ENCODE assay signal across 8 cellular contexts in genomic region chr3:186108106-186108940, GRCh38. TPM values are rescaled to one million over a fixed set of nuclear protein-coding genes. Genes with fewer than 3 reads are reported as not detected.
DNase-seq lines count a peak whose midpoint lies in the region; ATAC-seq and TF ChIP-seq lines count a peak whose summit lies in the region.

No MANE protein-coding gene starts in this region.

- peak overlapping the region; percentile 82 for H3K27ac Mint-ChIP-seq in T-helper 17 cell

- no peak for TF ChIP-seq CTCF in DOHH2 (IDR thresholded peaks at IDR 0.05; ENCODE audit: low read depth, low read length, poor library complexity, severe bottlenecking)
- no peak for TF ChIP-seq CTCF in lung (IDR thresholded peaks at IDR 0.05; ENCODE audit: control extremely low read depth, extremely low read depth)

- no peaks in the 10 kb centered on the region for H3K9me2 ChIP-seq in DOHH2 (replicated peaks; ENCODE audit: control insufficient read depth, low read length)

- H3K36me3 Mint-ChIP-seq in T-helper 17 cell (ENCODE audit: low read depth): peaks cover 6% of the 10 kb centered on the region

- H3K27me3 ChIP-seq in DOHH2 (ENCODE audit: control insufficient read depth, low read length): peaks cover 89% of the 10 kb centered on the region
- no peaks in the 10 kb centered on the region for H3K27me3 ChIP-seq in lung (ENCODE audit: control insufficient read depth, insufficient read depth)
- H3K27me3 ChIP-seq in subcutaneous abdominal adipose tissue (ENCODE audit: control insufficient read depth in 5 of 5, insufficient read depth in 4 of 5, low read length in 5 of 5): peaks cover 5 to 23% (median 9%) of the 10 kb centered on the region in 5 donors

- H3K36me3 ChIP-seq in DOHH2 (ENCODE audit: control insufficient read depth, low read length): no peaks in the 10 kb centered on the region
- no peaks in the 10 kb centered on the region for H3K36me3 ChIP-seq in lung (ENCODE audit: control insufficient read depth in 2 of 2, insufficient read depth in 2 of 2, low read length in 2 of 2)
- H3K36me3 ChIP-seq in subcutaneous abdominal adipose tissue (ENCODE audit: control insufficient read depth in 5 of 5, insufficient read depth in 5 of 5, low read length in 5 of 5): no peaks in the 10 kb centered on the region

- WGBS in lung, 2 donors: 0 to 1% methylated on average over 61 to 69 of the region's 69 CpGs

- peaks cover 6% of the 10 kb centered on the region; the same call in 1 of the 2 replicates for H4K20me1 ChIP-seq in DOHH2 (ENCODE audit: control insufficient read depth, insufficient read depth, low read depth, low read length)

- H3K4me3 ChIP-seq in DOHH2 (ENCODE audit: low read length) (peak overlapping the region; percentile 63), lung (peak overlapping the region; percentile 85), subcutaneous abdominal adipose tissue (ENCODE audit: low read depth in 1 of 5, low read length in 5 of 5) (peak overlapping the region; percentile 48 to 87 (median 74))

- ATAC-seq in T-helper 17 cell: no peak
- ATAC-seq in lung (ENCODE audit: insufficient read depth, low FRiP score): no peak
- ATAC-seq in HG03432 (IDR thresholded peaks at IDR 0.05; ENCODE audit: unreplicated experiment): no peak
- no peak for ATAC-seq in GM19023 (IDR thresholded peaks at IDR 0.05; ENCODE audit: unreplicated experiment)

- peak overlapping the region in 4 of 5 donors; percentile 64 to 74 (median 68) for H3K9ac ChIP-seq in subcutaneous abdominal adipose tissue (ENCODE audit: low read length in 5 of 5)

- H3K4me1 Mint-ChIP-seq in T-helper 17 cell: peaks cover 35% of the 10 kb centered on the region

- H3K4me1 ChIP-seq in DOHH2 (ENCODE audit: control insufficient read depth, low read length) (peaks cover 26% of the 10 kb centered on the region), lung (ENCODE audit: control insufficient read depth in 2 of 2, insufficient read depth in 2 of 2, low read length in 2 of 2) (peaks cover 0 to 7% of the 10 kb centered on the region in 2 donors), subcutaneous abdominal adipose tissue (ENCODE audit: control insufficient read depth in 5 of 5, insufficient read depth in 5 of 5, low read length in 5 of 5) (peaks cover 2 to 42% (median 35%) of the 10 kb centered on the region in 5 donors)

- H3K27ac ChIP-seq in DOHH2 (ENCODE audit: low read depth, low read length) (no peak overlapping the region), lung (ENCODE audit: low read depth in 1 of 2, low read length in 1 of 2) (peak overlapping the region; percentile 86 to 88), subcutaneous abdominal adipose tissue (ENCODE audit: low read depth, low read length) (peak overlapping the region; percentile 41)

- H3F3A ChIP-seq in DOHH2 (ENCODE audit: control insufficient read depth, insufficient read depth): no peaks in the 10 kb centered on the region

- no peaks in the 10 kb centered on the region for H3K79me2 ChIP-seq in DOHH2 (ENCODE audit: control insufficient read depth, low read length)

- H3K9me3 ChIP-seq in DOHH2 (ENCODE audit: control insufficient read depth, insufficient read depth, low read length) (no peaks in the 10 kb centered on the region), T-helper 17 cell (ENCODE audit: control insufficient read depth, low read length, poor library complexity, severe bottlenecking) (no peaks in the 10 kb centered on the region), lung (ENCODE audit: control insufficient read depth in 2 of 2, insufficient read depth in 1 of 2, low read length in 1 of 2) (no peaks in the 10 kb centered on the region), subcutaneous abdominal adipose tissue (ENCODE audit: control insufficient read depth in 5 of 5, low read length in 5 of 5) (no peaks in the 10 kb centered on the region)

- peak; percentile 69 for DNase-seq in HuH-7 (ENCODE audit: low spot score)
- no peak for DNase-seq in T-helper 17 cell
- DNase-seq in ecto neural progenitor cell (ENCODE audit: low spot score): peak; percentile 83
- no peak for DNase-seq in lung (ENCODE audit: low spot score)

- H3K27me3 Mint-ChIP-seq in T-helper 17 cell: peaks cover 86% of the 10 kb centered on the region

- peak overlapping the region; percentile 68 for H3K4me2 ChIP-seq in DOHH2 (ENCODE audit: low read length)

- H3K4me3 Mint-ChIP-seq in T-helper 17 cell: peak overlapping the region; percentile 97

RNA-seq across cellular contexts. Expression of gene ETV5, which starts 0.6 kb away (rescaled TPM):
- total RNA-seq in T-helper 17 cell: under 1 TPM in 1 of 2 donors, not detected in 1; 0.70 TPM
- total RNA-seq in lung: 10 to 100 TPM; 32.5 to 53.9 TPM
- polyA plus RNA-seq in lung: 10 to 100 TPM; 12.5 to 13.5 TPM

Comparison
In these comparisons a context has a peak if more than half of its experiments do, and no peak if none do; other contexts are left out.
1. DNase-seq: peak in HuH-7 (single experiment) and ecto neural progenitor cell (single experiment); none in T-helper 17 cell (0 of 3) and lung (single experiment).
2. RNA of gene ETV5, which starts 0.6 kb away (total RNA-seq): 32.5 to 53.9 TPM in lung; 0.70 TPM in T-helper 17 cell; every median in the first group is over 10 times any median in the second.
3. Peak in every context shown above with its lines, with median percentiles within 50 percentile points of each other: H3K4me3 ChIP-seq.